ENCODE assay signal across 1 cellular context in genomic region chr3:64097920-64098319, GRCh38.
A peak's percentile ranks its signal among the peaks of the same experiment; 100 is the strongest.
TF ChIP-seq lines count a peak whose summit lies in the region.

No MANE protein-coding gene starts in this region.

TF ChIP-seq in HEK293, 187 proteins besides CTCF, POLR2A, EP300 and RAD21 (continued from another document):
- TF ChIP-seq, protein P1, sequence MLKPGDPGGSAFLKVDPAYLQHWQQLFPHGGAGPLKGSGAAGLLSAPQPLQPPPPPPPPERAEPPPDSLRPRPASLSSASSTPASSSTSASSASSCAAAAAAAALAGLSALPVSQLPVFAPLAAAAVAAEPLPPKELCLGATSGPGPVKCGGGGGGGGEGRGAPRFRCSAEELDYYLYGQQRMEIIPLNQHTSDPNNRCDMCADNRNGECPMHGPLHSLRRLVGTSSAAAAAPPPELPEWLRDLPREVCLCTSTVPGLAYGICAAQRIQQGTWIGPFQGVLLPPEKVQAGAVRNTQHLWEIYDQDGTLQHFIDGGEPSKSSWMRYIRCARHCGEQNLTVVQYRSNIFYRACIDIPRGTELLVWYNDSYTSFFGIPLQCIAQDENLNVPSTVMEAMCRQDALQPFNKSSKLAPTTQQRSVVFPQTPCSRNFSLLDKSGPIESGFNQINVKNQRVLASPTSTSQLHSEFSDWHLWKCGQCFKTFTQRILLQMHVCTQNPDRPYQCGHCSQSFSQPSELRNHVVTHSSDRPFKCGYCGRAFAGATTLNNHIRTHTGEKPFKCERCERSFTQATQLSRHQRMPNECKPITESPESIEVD (tag by site-specific recombination; IDR thresholded peaks at IDR 0.05): peak; percentile 85
- TF ChIP-seq ZIC2 (tag by site-specific recombination; IDR thresholded peaks at IDR 0.05) (peak; percentile 56), ZNF140 (tag by site-specific recombination; IDR thresholded peaks at IDR 0.05) (no peak), ZBTB20 (tag by site-specific recombination; IDR thresholded peaks at IDR 0.05) (no peak), HOXC10 (CRISPR knock-in tag; IDR thresholded peaks at IDR 0.05) (no peak), FEZF1 (tag by site-specific recombination; IDR thresholded peaks at IDR 0.05) (peak; percentile 49; the same call in 1 of the 2 replicates), ZSCAN16 (tag by site-specific recombination; IDR thresholded peaks at IDR 0.05) (no peak), ZBTB17 (tag by site-specific recombination; IDR thresholded peaks at IDR 0.05) (peak; percentile 73), ZNF248 (tag by site-specific recombination; IDR thresholded peaks at IDR 0.05) (no peak), ZNF558 (tag by site-specific recombination; IDR thresholded peaks at IDR 0.05) (no peak), ZNF391 (tag by site-specific recombination; IDR thresholded peaks at IDR 0.05; ENCODE audit: borderline replicate concordance, low read depth) (no peak), PRDM1 (tag by site-specific recombination; IDR thresholded peaks at IDR 0.05) (no peak), ZNF792 (tag by site-specific recombination; IDR thresholded peaks at IDR 0.05) (no peak), ZNF146 (tag by site-specific recombination; IDR thresholded peaks at IDR 0.05) (0 out of 2 replicates have a peak, but pooled peaks have one; percentile 13), SALL2 (tag by site-specific recombination; IDR thresholded peaks at IDR 0.05; ENCODE audit: borderline replicate concordance) (no peak), ZNF354C (tag by site-specific recombination; IDR thresholded peaks at IDR 0.05; ENCODE audit: borderline replicate concordance, low read depth) (no peak), TCF7L2 (IDR thresholded peaks at IDR 0.05; ENCODE audit: borderline replicate concordance, low read depth, low read length) (no peak), OSR2 (tag by site-specific recombination; IDR thresholded peaks at IDR 0.05) (0 out of 2 replicates have a peak, but pooled peaks have one; percentile 18), ZNF398 (tag by site-specific recombination; IDR thresholded peaks at IDR 0.05) (no peak), ZNF670 (tag by site-specific recombination; IDR thresholded peaks at IDR 0.05; ENCODE audit: low read depth) (no peak), ZNF76 (tag by site-specific recombination; IDR thresholded peaks at IDR 0.05; ENCODE audit: borderline replicate concordance, low read depth) (0 out of 2 replicates have a peak, but pooled peaks have one; percentile 45), ZNF366 (tag by site-specific recombination; conservative IDR thresholded peaks at IDR 0.05) (no peak; the same call in 1 of the 2 replicates), SP2 (tag by site-specific recombination; IDR thresholded peaks at IDR 0.05) (no peak), GLI4 (tag by site-specific recombination; IDR thresholded peaks at IDR 0.05) (no peak), ZNF404 (tag by site-specific recombination; IDR thresholded peaks at IDR 0.05) (no peak), ZNF335 (tag by site-specific recombination; conservative IDR thresholded peaks at IDR 0.05) (peak; percentile 22; the same call in 1 of the 2 replicates), ZSCAN30 (tag by site-specific recombination; IDR thresholded peaks at IDR 0.05) (no peak), OVOL3 (tag by site-specific recombination; IDR thresholded peaks at IDR 0.05) (no peak), ZNF341 (tag by site-specific recombination; IDR thresholded peaks at IDR 0.05; ENCODE audit: low read depth) (no peak), ZBTB49 (tag by site-specific recombination; IDR thresholded peaks at IDR 0.05; ENCODE audit: low read depth) (no peak), ZNF518A (tag by site-specific recombination; conservative IDR thresholded peaks at IDR 0.05; ENCODE audit: low read depth) (no peak), ZNF629 (tag by site-specific recombination; IDR thresholded peaks at IDR 0.05) (peak; percentile 95), ZNF132 (tag by site-specific recombination; IDR thresholded peaks at IDR 0.05; ENCODE audit: borderline replicate concordance) (no peak), ZNF777 (tag by site-specific recombination; IDR thresholded peaks at IDR 0.05; ENCODE audit: borderline replicate concordance) (no peak), ZNF112 (tag by site-specific recombination; IDR thresholded peaks at IDR 0.05) (no peak), SP3 (tag by site-specific recombination; IDR thresholded peaks at IDR 0.05) (no peak)
- TF ChIP-seq, protein P2, sequence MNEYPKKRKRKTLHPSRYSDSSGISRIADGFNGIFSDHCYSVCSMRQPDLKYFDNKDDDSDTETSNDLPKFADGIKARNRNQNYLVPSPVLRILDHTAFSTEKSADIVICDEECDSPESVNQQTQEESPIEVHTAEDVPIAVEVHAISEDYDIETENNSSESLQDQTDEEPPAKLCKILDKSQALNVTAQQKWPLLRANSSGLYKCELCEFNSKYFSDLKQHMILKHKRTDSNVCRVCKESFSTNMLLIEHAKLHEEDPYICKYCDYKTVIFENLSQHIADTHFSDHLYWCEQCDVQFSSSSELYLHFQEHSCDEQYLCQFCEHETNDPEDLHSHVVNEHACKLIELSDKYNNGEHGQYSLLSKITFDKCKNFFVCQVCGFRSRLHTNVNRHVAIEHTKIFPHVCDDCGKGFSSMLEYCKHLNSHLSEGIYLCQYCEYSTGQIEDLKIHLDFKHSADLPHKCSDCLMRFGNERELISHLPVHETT (tag by site-specific recombination; IDR thresholded peaks at IDR 0.05): peak; percentile 66; the same call in 1 of the 2 replicates
- TF ChIP-seq, protein P3, sequence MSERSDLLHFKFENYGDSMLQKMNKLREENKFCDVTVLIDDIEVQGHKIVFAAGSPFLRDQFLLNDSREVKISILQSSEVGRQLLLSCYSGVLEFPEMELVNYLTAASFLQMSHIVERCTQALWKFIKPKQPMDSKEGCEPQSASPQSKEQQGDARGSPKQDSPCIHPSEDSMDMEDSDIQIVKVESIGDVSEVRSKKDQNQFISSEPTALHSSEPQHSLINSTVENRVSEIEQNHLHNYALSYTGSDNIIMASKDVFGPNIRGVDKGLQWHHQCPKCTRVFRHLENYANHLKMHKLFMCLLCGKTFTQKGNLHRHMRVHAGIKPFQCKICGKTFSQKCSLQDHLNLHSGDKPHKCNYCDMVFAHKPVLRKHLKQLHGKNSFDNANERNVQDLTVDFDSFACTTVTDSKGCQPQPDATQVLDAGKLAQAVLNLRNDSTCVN (tag by site-specific recombination; optimal IDR thresholded peaks at IDR 0.05): no peak
- TF ChIP-seq, protein P4, sequence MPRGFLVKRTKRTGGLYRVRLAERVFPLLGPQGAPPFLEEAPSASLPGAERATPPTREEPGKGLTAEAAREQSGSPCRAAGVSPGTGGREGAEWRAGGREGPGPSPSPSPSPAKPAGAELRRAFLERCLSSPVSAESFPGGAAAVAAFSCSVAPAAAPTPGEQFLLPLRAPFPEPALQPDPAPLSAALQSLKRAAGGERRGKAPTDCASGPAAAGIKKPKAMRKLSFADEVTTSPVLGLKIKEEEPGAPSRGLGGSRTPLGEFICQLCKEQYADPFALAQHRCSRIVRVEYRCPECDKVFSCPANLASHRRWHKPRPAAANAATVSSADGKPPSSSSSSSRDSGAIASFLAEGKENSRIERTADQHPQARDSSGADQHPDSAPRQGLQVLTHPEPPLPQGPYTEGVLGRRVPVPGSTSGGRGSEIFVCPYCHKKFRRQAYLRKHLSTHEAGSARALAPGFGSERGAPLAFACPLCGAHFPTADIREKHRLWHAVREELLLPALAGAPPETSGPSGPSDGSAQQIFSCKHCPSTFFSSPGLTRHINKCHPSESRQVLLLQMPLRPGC (tag by site-specific recombination; IDR thresholded peaks at IDR 0.05): peak; percentile 82
TF ChIP-seq in HEK293: peak in this region for 16.
